ENCODE assay signal across 17 cellular contexts in genomic region chr5:173301695-173302545, GRCh38. TPM values are rescaled to one million over a fixed set of nuclear protein-coding genes. Genes with fewer than 3 reads are reported as not detected.
DNase-seq lines count a peak whose midpoint lies in the region; ATAC-seq, FAIRE-seq and TF ChIP-seq lines count a peak whose summit lies in the region.
"Had no signal": no experiment of that assay in that cellular context is flagged by ENCODE, and none has a peak within 500 bp of the region (broad histone marks: within the 10 kb centered on the region; RNA-seq: fewer than 3 reads in every experiment).

No MANE protein-coding gene starts in this region.

- H3K14ac ChIP-seq in H1 (ENCODE audit: insufficient read length) = no peak overlapping the region

- H2BK15ac ChIP-seq in H1 (ENCODE audit: low read length) = no peak overlapping the region; the same call in 1 of the 2 replicates

- H4K8ac ChIP-seq in H1 (ENCODE audit: extremely low read depth, insufficient read depth, low read length) = no peak overlapping the region; the same call in 1 of the 2 replicates

- H2BK12ac ChIP-seq in H1 (ENCODE audit: low read depth, low read length) = no peak overlapping the region; the same call in 1 of the 2 replicates

- peak overlapping the region; percentile 15; the same call in 1 of the 2 replicates for H3K18ac ChIP-seq in H1 (ENCODE audit: extremely low read depth, low read length)

- peak overlapping the region in 1 of 2 experiments; percentile 19; a peak in 2 of 4 replicates for H3K4me2 ChIP-seq in H1 (ENCODE audit: insufficient read depth in 1 of 2, low read depth in 2 of 2, low read length in 2 of 2)

- no peak overlapping the region for H3K4ac ChIP-seq in H1 (replicated peaks; ENCODE audit: insufficient read length, low read depth, low read length)

- no peak for TF ChIP-seq POLR2A in H1 (IDR thresholded peaks at IDR 0.05; ENCODE audit: control extremely low read depth in 1 of 2, low read depth in 2 of 2, low read length in 2 of 2)

- no peaks in the 10 kb centered on the region for H3K36me3 ChIP-seq in ACC112 (ENCODE audit: insufficient read depth, low read length)
- no peaks in the 10 kb centered on the region for H3K36me3 ChIP-seq in H1 (ENCODE audit: control insufficient read depth in 2 of 4, insufficient read depth in 4 of 4, low read length in 3 of 4)
- H3K36me3 ChIP-seq: ascending aorta had no signal

- POLR2A ChIA-PET in H1 (lab: Charles Lee; ENCODE audit: partially characterized antibody) = interaction anchor here (0.6 to 25.8 kb wide), 5 partner anchors 8 to 524 kb away, joined by 3 to 536 read pairs (median 10); partner anchors contain the start of gene STC2
- POLR2A ChIA-PET in activated CD4-positive, alpha-beta memory T cell treated with anti-CD3 and anti-CD28 coated beads for 36 hours (lab: Charles Lee) = no interaction called here

- no peak for FAIRE-seq in H1 (lab: Jason Lieb, UNC)
- FAIRE-seq: islet of Langerhans had no signal

- no peak overlapping the region for H3K56ac ChIP-seq in H1 (replicated peaks; ENCODE audit: insufficient read length, low read depth, low read length)

- no peaks in the 10 kb centered on the region for H3K23me2 ChIP-seq in H1 (ENCODE audit: low read depth, low read length)

- H3K27ac ChIP-seq in ACC112 (ENCODE audit: low read depth, low read length) (no peak overlapping the region), H1 (ENCODE audit: low read depth, low read length) (no peak overlapping the region)
- H3K27ac ChIP-seq: ascending aorta, coronary artery, psoas muscle had no signal

- no peak for TF ChIP-seq CTCF in H1 (IDR thresholded peaks at IDR 0.05; ENCODE audit: control extremely low read depth in 1 of 3, insufficient read depth in 1 of 3, low read depth in 1 of 3, low read length in 3 of 3)
- no peak for TF ChIP-seq CTCF in nephron progenitor cell (IDR thresholded peaks at IDR 0.05)

- no peak overlapping the region for H3K9ac ChIP-seq in H1 (replicated peaks in 1 of 4; ENCODE audit: extremely low read depth in 1 of 4, low read depth in 3 of 4, low read length in 3 of 4)

- no peaks in the 10 kb centered on the region for H4K20me1 ChIP-seq in H1 (replicated peaks in 1 of 2; ENCODE audit: control insufficient read depth in 1 of 2, insufficient read depth in 2 of 2, low read length in 2 of 2)

- H3K23ac ChIP-seq in H1 (ENCODE audit: insufficient read length) = no peak overlapping the region

- no peak for DNase-seq in H1 (ENCODE audit: low read depth in 1 of 2, low spot score in 2 of 2)
- DNase-seq in nephron progenitor cell = peak; percentile 70
- no peak for DNase-seq in activated CD4-positive, CD25-positive, alpha-beta regulatory T cell treated with anti-CD3 and anti-CD28 coated beads, Interleukin-2, amount 50 U/mL, for 72 hours
- no peak for DNase-seq in activated CD4-positive, alpha-beta memory T cell treated with anti-CD3 and anti-CD28 coated beads for 36 hours
- DNase-seq in hippocampal formation (lab: John Stamatoyannopoulos, UW) = no peak
- DNase-seq: activated CD4-positive, alpha-beta T cell treated with anti-CD3 and anti-CD28 coated beads for 36 hours; activated CD8-positive, alpha-beta memory T cell treated with anti-CD3 and anti-CD28 coated beads, Interleukin-2, amount 50 U/mL, for 48 hours; NCI-H1417 treated with DMSO at 0.1 percent for 48 hours; psoas muscle; SIG-M5 had no signal

- no peak overlapping the region; the same call in 1 of the 2 replicates for H2BK20ac ChIP-seq in H1 (ENCODE audit: low read length)

- H2BK120ac ChIP-seq in H1 (replicated peaks; ENCODE audit: low read depth, low read length) = no peak overlapping the region

- peaks cover 28% of the 10 kb centered on the region for H3K4me1 ChIP-seq in ACC112 (ENCODE audit: control insufficient read depth, insufficient read depth, low read length, unreplicated experiment)
- H3K4me1 ChIP-seq in H1 (replicated peaks in 1 of 4; ENCODE audit: control insufficient read depth in 3 of 4, insufficient read depth in 4 of 4, low read length in 3 of 4) = peaks cover 15 to 32% (median 23%) of the 10 kb centered on the region in 4 experiments
- H3K4me1 ChIP-seq: ascending aorta, psoas muscle had no signal

- intact Hi-C loops in activated CD4-positive, alpha-beta memory T cell treated with anti-CD3 and anti-CD28 coated beads for 36 hours (cut with micrococcal nuclease) = no loop called here

- no peaks in the 10 kb centered on the region for H3K79me1 ChIP-seq in H1 (ENCODE audit: low read depth, low read length)

- H3K27ac Mint-ChIP-seq in nephron progenitor cell = peak overlapping the region; percentile 99
- H3K27ac Mint-ChIP-seq in activated CD4-positive, alpha-beta memory T cell treated with anti-CD3 and anti-CD28 coated beads for 36 hours = no peak overlapping the region
- H3K27ac Mint-ChIP-seq: activated CD4-positive, alpha-beta T cell treated with anti-CD3 and anti-CD28 coated beads for 36 hours; stimulated activated naive CD8-positive, alpha-beta T cell treated with anti-CD3 and anti-CD28 coated beads, Interleukin-15, Interleukin-2, amounts not matched to agents 100 ng/mL and 50 ng/mL, for 24 hours had no signal

- no peak overlapping the region for H2AK5ac ChIP-seq in H1 (ENCODE audit: low read depth, low read length)

- no peaks in the 10 kb centered on the region for H3K36me3 Mint-ChIP-seq in nephron progenitor cell (ENCODE audit: low read depth)
- H3K36me3 Mint-ChIP-seq in activated CD4-positive, alpha-beta memory T cell treated with anti-CD3 and anti-CD28 coated beads for 36 hours = no peaks in the 10 kb centered on the region

- H3K4me3 ChIP-seq in ACC112 (ENCODE audit: low read depth, low read length) (no peak overlapping the region), H1 (ENCODE audit: extremely low read depth in 1 of 4, insufficient read depth in 2 of 4, low read depth in 3 of 4, low read length in 4 of 4) (no peak overlapping the region)
- H3K4me3 ChIP-seq: ascending aorta, coronary artery, psoas muscle had no signal

- H2AFZ ChIP-seq in ACC112 (ENCODE audit: low read length, unreplicated experiment) = peak overlapping the region; percentile 92
- no peak overlapping the region for H2AFZ ChIP-seq in H1 (ENCODE audit: low read length)

- H4K5ac ChIP-seq in H1 (ENCODE audit: insufficient read length, low read depth, low read length) = no peak overlapping the region

- H3K4me1 Mint-ChIP-seq in nephron progenitor cell = peaks cover 96% of the 10 kb centered on the region
- no peaks in the 10 kb centered on the region for H3K4me1 Mint-ChIP-seq in activated CD4-positive, alpha-beta memory T cell treated with anti-CD3 and anti-CD28 coated beads for 36 hours (ENCODE audit: low read depth)
- H3K4me1 Mint-ChIP-seq: activated CD4-positive, alpha-beta T cell treated with anti-CD3 and anti-CD28 coated beads for 36 hours had no signal

- CTCF ChIA-PET in H1 (lab: Charles Lee; ENCODE audit: partially characterized antibody) = interaction anchor here (0.7 to 3.2 kb wide), 4 partner anchors 10 to 29 kb away, joined by 3 to 22 read pairs (median 6); no protein-coding TSS in a partner anchor
- CTCF ChIA-PET in activated CD4-positive, alpha-beta memory T cell treated with anti-CD3 and anti-CD28 coated beads for 36 hours (lab: Charles Lee) = interaction anchor here (1.3 kb wide), 1 partner anchor 8 kb away, joined by 3 read pairs; no protein-coding TSS in a partner anchor

- no peaks in the 10 kb centered on the region for H3K9me3 ChIP-seq in H1 (ENCODE audit: insufficient read depth in 2 of 2, low read depth in 1 of 2, low read length in 1 of 2)
- H3K9me3 ChIP-seq: ascending aorta, psoas muscle had no signal

- no peak; the same call in 1 of the 2 replicates for TF ChIP-seq EP300 in Ishikawa (IDR thresholded peaks at IDR 0.05; ENCODE audit: borderline replicate concordance)
- no peak for TF ChIP-seq EP300 in H1 (IDR thresholded peaks at IDR 0.05; ENCODE audit: borderline replicate concordance in 1 of 2, low read depth in 2 of 2, low read length in 2 of 2)

- H3K27me3 Mint-ChIP-seq in nephron progenitor cell (ENCODE audit: low read depth, poor library complexity) = peaks cover 5% of the 10 kb centered on the region
- H3K27me3 Mint-ChIP-seq in activated CD4-positive, alpha-beta memory T cell treated with anti-CD3 and anti-CD28 coated beads for 36 hours = peaks cover 29% of the 10 kb centered on the region

- WGBS in H1 (ENCODE audit: extremely low coverage in 1 of 2, insufficient coverage in 1 of 2, insufficient read length in 1 of 2, insufficient replicate concordance in 2 of 2, low coverage in 1 of 2, low lambda C conversion rate in 2 of 2, missing lambda C conversion rate in 1 of 2), 2 experiments = 73% methylated on average over 17 of the region's 17 CpGs; no CpG with 5 or more reads in 1 of the 2 experiments

- H3K79me2 ChIP-seq in ACC112 (ENCODE audit: control insufficient read depth, insufficient read depth, low read length, unreplicated experiment) (no peaks in the 10 kb centered on the region), H1 (ENCODE audit: control insufficient read depth in 1 of 2, insufficient read depth in 2 of 2, low read length in 2 of 2) (no peaks in the 10 kb centered on the region)

- peak overlapping the region; percentile 36 for H4K91ac ChIP-seq in H1 (replicated peaks; ENCODE audit: insufficient read length, low read length)

- H3K27me3 ChIP-seq in ACC112 (ENCODE audit: insufficient read depth, low read length) (no peaks in the 10 kb centered on the region), H1 (replicated peaks in 1 of 4; ENCODE audit: control insufficient read depth in 3 of 4, extremely low read depth in 1 of 4, insufficient read depth in 3 of 4, low read length in 3 of 4) (no peaks in the 10 kb centered on the region; a peak in 2 of 7 replicates)
- H3K27me3 ChIP-seq: ascending aorta had no signal

- peak overlapping the region; percentile 69 for H3K4me3 Mint-ChIP-seq in nephron progenitor cell
- H3K4me3 Mint-ChIP-seq in activated CD4-positive, alpha-beta memory T cell treated with anti-CD3 and anti-CD28 coated beads for 36 hours = no peak overlapping the region
- H3K4me3 Mint-ChIP-seq: activated CD4-positive, alpha-beta T cell treated with anti-CD3 and anti-CD28 coated beads for 36 hours; stimulated activated naive CD8-positive, alpha-beta T cell treated with anti-CD3 and anti-CD28 coated beads, Interleukin-15, Interleukin-2, amounts not matched to agents 100 ng/mL and 50 ng/mL, for 24 hours had no signal

- H3K9me3 Mint-ChIP-seq in nephron progenitor cell = peaks cover 5% of the 10 kb centered on the region
- H3K9me3 Mint-ChIP-seq in activated CD4-positive, alpha-beta memory T cell treated with anti-CD3 and anti-CD28 coated beads for 36 hours = no peaks in the 10 kb centered on the region
- H3K9me3 Mint-ChIP-seq: stimulated activated naive CD8-positive, alpha-beta T cell treated with anti-CD3 and anti-CD28 coated beads, Interleukin-15, Interleukin-2, amounts not matched to agents 100 ng/mL and 50 ng/mL, for 24 hours had no signal

- ATAC-seq in HG02870 (IDR thresholded peaks at IDR 0.05; ENCODE audit: unreplicated experiment) = no peak
- ATAC-seq: activated CD4-positive, alpha-beta T cell treated with anti-CD3 and anti-CD28 coated beads for 36 hours had no signal

- no peak for TF ChIP-seq RAD21 in Ishikawa (IDR thresholded peaks at IDR 0.05; ENCODE audit: low read depth)
- TF ChIP-seq RAD21 in H1 (IDR thresholded peaks at IDR 0.05 in 1 of 2, conservative IDR thresholded peaks at IDR 0.05 in 1 of 2; ENCODE audit: low read depth in 2 of 2, low read length in 2 of 2) = no peak

- H2BK5ac ChIP-seq in H1 (ENCODE audit: low read depth, low read length) = peak overlapping the region; percentile 2; the same call in 1 of the 2 replicates

RNA-seq across cellular contexts. Expression of gene STC2, which starts 26.3 kb away (rescaled TPM):
- 40.0 and 53.1 TPM in 2 replicates for total RNA-seq in H1 (2021; fragmentation: NEBNext Ultra II Directional; extraction: Animal tissue kit (Norgen Biotek cat#: 25700))
- polyA plus RNA-seq in H1 (2011; rRNA removed) = 26.4 and 52.2 TPM in 2 replicates
- 118 TPM for polyA plus RNA-seq in H1 (2011; cell fraction: cytosol; rRNA removed)
- 43.8 TPM for polyA plus RNA-seq in H1 (2011; cell fraction: nucleus; rRNA removed)
- polyA plus RNA-seq in H1 (2012, experiment 1 of 2) = 62.3 to 83.5 TPM (median 69.6 TPM) in 4 replicates
- polyA plus RNA-seq in H1 (2012, experiment 2 of 2) = 21.7 TPM
- polyA plus RNA-seq in H1 (2013, experiment 1 of 2) = 25.8 TPM
- 30.5 TPM for polyA plus RNA-seq in H1 (2013, experiment 2 of 2)
- polyA minus RNA-seq in H1 (2011; rRNA and poly(A)+ RNA removed) = 21.7 and 32.5 TPM in 2 replicates
- polyA minus RNA-seq in H1 (2011; cell fraction: cytosol; rRNA and poly(A)+ RNA removed) = 81.5 TPM
- polyA minus RNA-seq in H1 (2011; cell fraction: nucleus; rRNA and poly(A)+ RNA removed) = 67.2 TPM
- 10 to 100 TPM; 12.0 to 13.7 TPM for total RNA-seq in activated CD4-positive, alpha-beta memory T cell treated with anti-CD3 and anti-CD28 coated beads for 36 hours
